In genomic region chr4:93748943-93749342, GRCh38 we compare ENCODE assay signal across 16 cellular contexts.
DNase-seq lines count a peak whose midpoint lies in the region; ATAC-seq and TF ChIP-seq lines count a peak whose summit lies in the region.
"Had no signal": no experiment of that assay in that cellular context is flagged by ENCODE, and none has a peak within 500 bp of the region (broad histone marks: within the 10 kb centered on the region; RNA-seq: fewer than 3 reads in every experiment).

No MANE protein-coding gene starts in this region.

- H3K27ac ChIP-seq in foreskin keratinocyte: no peak overlapping the region
- H3K27ac ChIP-seq: brain microvascular endothelial cell, skin epidermis had no signal

- H3K4me1 ChIP-seq in foreskin keratinocyte: no peaks in the 10 kb centered on the region

- DNase-seq in foreskin keratinocyte: no peak
- no peak for DNase-seq in middle frontal gyrus (ENCODE audit: extremely low spot score, low spot score)
- no peak for DNase-seq in cerebellar cortex (ENCODE audit: low spot score)
- no peak for DNase-seq in stimulated activated CD4-positive, alpha-beta T cell treated with anti-CD3 and anti-CD28 coated beads, Interleukin-4, amount 100 ng/mL, for 1 hour
- DNase-seq in HCEC 1CT: no peak
- DNase-seq: activated T-cell treated with anti-CD3 and anti-CD28 coated beads, Interleukin-2, amount 50 U/mL, for 4 hours; brain microvascular endothelial cell; erythroblast; immature natural killer cell; naive B cell; NCI-H187; stimulated activated CD8-positive, alpha-beta memory T cell treated with anti-CD3 and anti-CD28 coated beads, Interleukin-4, amount 100 ng/mL, for 48 hours had no signal

- peak; percentile 8 for ATAC-seq in GM18873 (IDR thresholded peaks at IDR 0.05; ENCODE audit: low FRiP score, unreplicated experiment)
- ATAC-seq in GM21723 (IDR thresholded peaks at IDR 0.05; ENCODE audit: unreplicated experiment): peak; percentile 39
- peak; percentile 26 for ATAC-seq in HG03103 (IDR thresholded peaks at IDR 0.05; ENCODE audit: low read depth, unreplicated experiment)
- ATAC-seq in foreskin keratinocyte: peak; percentile 18
- ATAC-seq: activated T-cell treated with anti-CD3 and anti-CD28 coated beads, Interleukin-2, amount 50 U/mL, for 4 hours had no signal

- TF ChIP-seq CTCF in foreskin keratinocyte (conservative IDR thresholded peaks at IDR 0.05): no peak

- no peaks in the 10 kb centered on the region for H3K27me3 ChIP-seq in foreskin keratinocyte
- H3K27me3 ChIP-seq: brain microvascular endothelial cell had no signal
